In genomic region chr1:36924282-36924791, GRCh38 we compare ENCODE assay signal across 8 cellular contexts.
DNase-seq lines count a peak whose midpoint lies in the region; ATAC-seq and TF ChIP-seq lines count a peak whose summit lies in the region.

No MANE protein-coding gene starts in this region.

- WGBS in right lobe of liver (ENCODE audit: insufficient coverage, low coverage, low lambda C conversion rate, missing lambda C conversion rate), result 0% methylated on average over 6 of the region's 13 CpGs

- H3K4me3 ChIP-seq in right atrium auricular region (no peak overlapping the region), right lobe of liver (no peak overlapping the region)
- no peak overlapping the region for H3K4me3 ChIP-seq in effector memory CD4-positive, alpha-beta T cell (ENCODE audit: insufficient read depth, low read depth, low read length, poor library complexity, severe bottlenecking)

- H3K4me1 ChIP-seq in right atrium auricular region (no peaks in the 10 kb centered on the region), right lobe of liver (no peaks in the 10 kb centered on the region)
- H3K4me1 ChIP-seq in effector memory CD4-positive, alpha-beta T cell (ENCODE audit: control insufficient read depth, insufficient read depth, low read length, poor library complexity, severe bottlenecking), result no peaks in the 10 kb centered on the region

- no peaks in the 10 kb centered on the region for H3K36me3 Mint-ChIP-seq in MCF 10A (ENCODE audit: insufficient read depth, unreplicated experiment)
- H3K36me3 Mint-ChIP-seq in type B pancreatic cell, result no peaks in the 10 kb centered on the region

- peaks cover 7% of the 10 kb centered on the region for H3K9me3 Mint-ChIP-seq in MCF 10A (ENCODE audit: unreplicated experiment)
- H3K9me3 Mint-ChIP-seq in type B pancreatic cell, result no peaks in the 10 kb centered on the region

- POLR2A ChIA-PET in MCF 10A (lab: Yijun Ruan, JAX), result no interaction called here

- BruUV-seq in MCF 10A (replicated peaks; lab: Mats Ljungman, UMichigan), result no TSS peak

- H3K9me3 ChIP-seq in right atrium auricular region (no peaks in the 10 kb centered on the region), right lobe of liver (no peaks in the 10 kb centered on the region)
- H3K9me3 ChIP-seq in effector memory CD4-positive, alpha-beta T cell (ENCODE audit: control insufficient read depth, low read length), result no peaks in the 10 kb centered on the region

- intact Hi-C loops in Right ventricle myocardium inferior (cut with DNase I) (no loop called here), MCF 10A (cut with micrococcal nuclease) (no loop called here), right lobe of liver (cut with DNase I) (no loop called here)

- no peak for TF ChIP-seq CTCF in right atrium auricular region (IDR thresholded peaks at IDR 0.05)
- TF ChIP-seq CTCF in MCF 10A (IDR thresholded peaks at IDR 0.05; ENCODE audit: unreplicated experiment), result no peak
- TF ChIP-seq CTCF in right lobe of liver (IDR thresholded peaks at IDR 0.05), result no peak
- TF ChIP-seq CTCF in type B pancreatic cell (conservative IDR thresholded peaks at IDR 0.05), result no peak

- H3K4me3 Mint-ChIP-seq in MCF 10A (ENCODE audit: unreplicated experiment) (no peak overlapping the region), type B pancreatic cell (no peak overlapping the region)

- CTCF ChIA-PET in MCF 10A (lab: Yijun Ruan, JAX), result no interaction called here

- H3K27ac ChIP-seq in right atrium auricular region, result no peak overlapping the region
- no peak overlapping the region for H3K27ac ChIP-seq in right lobe of liver
- no peak overlapping the region for H3K27ac ChIP-seq in effector memory CD4-positive, alpha-beta T cell (ENCODE audit: insufficient read depth, low read length, poor library complexity, severe bottlenecking)

- H3K36me3 ChIP-seq in right atrium auricular region (no peaks in the 10 kb centered on the region), right lobe of liver (no peaks in the 10 kb centered on the region)
- no peaks in the 10 kb centered on the region for H3K36me3 ChIP-seq in effector memory CD4-positive, alpha-beta T cell (ENCODE audit: control insufficient read depth, insufficient read depth, low read length)

- DNase-seq in Right ventricle myocardium inferior (ENCODE audit: missing footprints) (peak; percentile 73), right atrium auricular region (ENCODE audit: low spot score) (no peak), OCI-M1 (lab: John Stamatoyannopoulos, UW) (peak; percentile 74), MCF 10A (ENCODE audit: unreplicated experiment) (peak; percentile 72), right lobe of liver (peak in 2 of 3 donors; percentile 38 to 58), type B pancreatic cell (ENCODE audit: extremely low spot score, unreplicated experiment) (peak; percentile 82)
- DNase-seq in central memory CD4-positive, alpha-beta T cell, result no peak
- no peak for DNase-seq in effector memory CD4-positive, alpha-beta T cell

- ATAC-seq in Right ventricle myocardium inferior, result no peak
- peak in 3 of 4 donors; percentile 32 to 63 (median 41) for ATAC-seq in right lobe of liver

- no peaks in the 10 kb centered on the region for H3K27me3 Mint-ChIP-seq in MCF 10A (ENCODE audit: insufficient read depth, unreplicated experiment)
- peaks cover 18% of the 10 kb centered on the region for H3K27me3 Mint-ChIP-seq in type B pancreatic cell

- no peak for TF ChIP-seq POLR2A in right lobe of liver (IDR thresholded peaks at IDR 0.05)

- H3K27me3 ChIP-seq in right atrium auricular region (no peaks in the 10 kb centered on the region), right lobe of liver (no peaks in the 10 kb centered on the region)
- no peaks in the 10 kb centered on the region for H3K27me3 ChIP-seq in effector memory CD4-positive, alpha-beta T cell (replicated peaks; ENCODE audit: control insufficient read depth, insufficient read depth, low read length, poor library complexity, severe bottlenecking)

- H3K4me1 Mint-ChIP-seq in MCF 10A (ENCODE audit: insufficient read depth, unreplicated experiment) (no peaks in the 10 kb centered on the region), type B pancreatic cell (ENCODE audit: unreplicated experiment) (no peaks in the 10 kb centered on the region)

- H3K27ac Mint-ChIP-seq in MCF 10A (ENCODE audit: low read depth, unreplicated experiment), result no peak overlapping the region
- H3K27ac Mint-ChIP-seq in type B pancreatic cell, result no peak overlapping the region

Comparison
In these comparisons a context has a peak if more than half of its experiments do, and no peak if none do; other contexts are left out.
1. DNase-seq: peak in Right ventricle myocardium inferior (single experiment), OCI-M1 (single experiment), MCF 10A (single experiment), right lobe of liver (2 of 3) and type B pancreatic cell (single experiment); none in right atrium auricular region (single experiment), central memory CD4-positive, alpha-beta T cell (single experiment) and effector memory CD4-positive, alpha-beta T cell (0 of 3).